Comparison of ENCODE assay signal across 19 cellular contexts in genomic region chr3:183464480-183464879, GRCh38. TPM values are rescaled to one million over a fixed set of nuclear protein-coding genes. Genes with fewer than 3 reads are reported as not detected.
"Had no signal": no experiment of that assay in that cellular context is flagged by ENCODE, and none has a peak within 500 bp of the region (broad histone marks: within the 10 kb centered on the region; RNA-seq: fewer than 3 reads in every experiment).

No MANE protein-coding gene starts in this region.

- H3K4me3 ChIP-seq: esophagus squamous epithelium, gastroesophageal sphincter, right atrium auricular region, smooth muscle cell, suprapubic skin, thyroid gland, upper lobe of right lung, vagina had no signal

- H3K27me3 ChIP-seq: esophagus squamous epithelium, gastroesophageal sphincter, right atrium auricular region, suprapubic skin, thyroid gland, upper lobe of right lung, vagina had no signal

- ATAC-seq: gastroesophageal sphincter; left ventricle myocardium superior; natural killer cell; stimulated activated effector memory CD8-positive, alpha-beta T cell treated with anti-CD3 and anti-CD28 coated beads, Interleukin-12 subunit alpha, Interleukin-12 subunit beta, amount 100 ng/mL, for 72 hours; stimulated activated naive CD8-positive, alpha-beta T cell treated with anti-CD3 and anti-CD28 coated beads, Interleukin-15, Interleukin-2, amounts not matched to agents 100 U/mL and 50 U/mL, for 24 hours; upper lobe of right lung had no signal

- H3K27ac Mint-ChIP-seq: dendritic cell treated with granulocyte-macrophage colony-stimulating factor and Interleukin-4, amounts not matched to agents 40 ng/mL and 50 ng/mL, for 4 days; natural killer cell; stimulated activated effector memory CD8-positive, alpha-beta T cell treated with anti-CD3 and anti-CD28 coated beads, Interleukin-12 subunit alpha, Interleukin-12 subunit beta, amount 100 ng/mL, for 72 hours had no signal

- H3K4me1 ChIP-seq: right atrium auricular region, upper lobe of right lung, vagina had no signal

- H3K9me3 Mint-ChIP-seq: dendritic cell treated with granulocyte-macrophage colony-stimulating factor and Interleukin-4, amounts not matched to agents 40 ng/mL and 50 ng/mL, for 4 days; immature natural killer cell; natural killer cell; neural crest cell; stimulated activated effector memory CD8-positive, alpha-beta T cell treated with anti-CD3 and anti-CD28 coated beads, Interleukin-12 subunit alpha, Interleukin-12 subunit beta, amount 100 ng/mL, for 72 hours had no signal

- H3K4me3 Mint-ChIP-seq: dendritic cell treated with granulocyte-macrophage colony-stimulating factor and Interleukin-4, amounts not matched to agents 40 ng/mL and 50 ng/mL, for 4 days; immature natural killer cell; natural killer cell; neural crest cell; stimulated activated effector memory CD8-positive, alpha-beta T cell treated with anti-CD3 and anti-CD28 coated beads, Interleukin-12 subunit alpha, Interleukin-12 subunit beta, amount 100 ng/mL, for 72 hours had no signal

- H3K36me3 ChIP-seq: esophagus squamous epithelium, gastroesophageal sphincter, right atrium auricular region, suprapubic skin, thyroid gland, upper lobe of right lung, vagina had no signal

- H3K27me3 Mint-ChIP-seq: dendritic cell treated with granulocyte-macrophage colony-stimulating factor and Interleukin-4, amounts not matched to agents 40 ng/mL and 50 ng/mL, for 4 days had no signal

- DNase-seq: esophagus squamous epithelium; foreskin fibroblast; glutamatergic neuron; immature natural killer cell; left ventricle myocardium superior; natural killer cell; stimulated activated CD4-positive, alpha-beta T cell treated with anti-CD3 and anti-CD28 coated beads, Interleukin-2, amount 100 ng/mL, for 48 hours; stimulated activated CD8-positive, alpha-beta memory T cell treated with anti-CD3 and anti-CD28 coated beads, Interleukin-4, amount 100 ng/mL, for 48 hours; stimulated activated naive CD8-positive, alpha-beta T cell treated with anti-CD3 and anti-CD28 coated beads, Interleukin-15, Interleukin-2, amounts not matched to agents 100 U/mL and 50 U/mL, for 24 hours; thyroid gland; upper lobe of right lung had no signal

- H3K36me3 Mint-ChIP-seq: immature natural killer cell, natural killer cell had no signal

- H3K9me3 ChIP-seq: esophagus squamous epithelium, gastroesophageal sphincter, right atrium auricular region, suprapubic skin, thyroid gland, upper lobe of right lung, vagina had no signal

- H3K27ac ChIP-seq: esophagus squamous epithelium, gastroesophageal sphincter, right atrium auricular region, suprapubic skin, thyroid gland, upper lobe of right lung, vagina had no signal

- H3K4me2 ChIP-seq: smooth muscle cell had no signal

RNA-seq across cellular contexts. Expression of gene MCF2L2, which starts 36.1 kb away (rescaled TPM):
- polyA plus RNA-seq: smooth muscle cell had no signal
